Comparison of ENCODE assay signal across 8 cellular contexts in genomic region chr17:48610282-48611211, GRCh38. TPM values are rescaled to one million over a fixed set of nuclear protein-coding genes. Genes with fewer than 3 reads are reported as not detected.
DNase-seq lines count a peak whose midpoint lies in the region; ATAC-seq, FAIRE-seq and TF ChIP-seq lines count a peak whose summit lies in the region.

Gene HOXB7, minus strand, starts transcription at chr17:48611017. Its CDS starts 99 bp downstream, at chr17:48610918.

- POLR2A ChIA-PET in GM12878 (lab: Charles Lee), result interaction anchor here (0.6 to 1.7 kb wide), 3 partner anchors 13 to 121 kb away, joined by 5 to 6 read pairs (median 5); no protein-coding TSS in a partner anchor

- no peaks in the 10 kb centered on the region for H3K79me2 ChIP-seq in GM12878 (ENCODE audit: control insufficient read depth, insufficient read depth, low read length)

- H3K4me1 ChIP-seq in GM12878 (ENCODE audit: control insufficient read depth, insufficient read depth, low read length), result peaks cover 11% of the 10 kb centered on the region

- no peaks in the 10 kb centered on the region for H4K20me1 ChIP-seq in GM12878 (ENCODE audit: control insufficient read depth, insufficient read depth)

- in situ Hi-C loops in GM12878 (cut with MboI), result no loop called here

- TSS peak; percentile 88 for BruUV-seq in GM12878 (replicated peaks; lab: Mats Ljungman, UMichigan)

- H3K9me3 ChIP-seq in SK-N-MC (ENCODE audit: low read depth, low read length) (no peaks in the 10 kb centered on the region), GM12878 (replicated peaks; ENCODE audit: control insufficient read depth, insufficient read depth, low read length) (no peaks in the 10 kb centered on the region)

- TF ChIP-seq RAD21 in GM12878 (IDR thresholded peaks at IDR 0.05; ENCODE audit: insufficient read depth, low read depth, low read length), result no peak

- SMC1A ChIA-PET in GM12878 (lab: Charles Lee; ENCODE audit: uncharacterized antibody, unreplicated experiment), result interaction anchor here (0.8 to 1.1 kb wide), 3 partner anchors 22 to 585 kb away, joined by 3 read pairs; no protein-coding TSS in a partner anchor

- peaks cover 6 to 13% of the 10 kb centered on the region in 2 experiments; a peak in 3 of 4 replicates for H3K27me3 ChIP-seq in GM12878 (replicated peaks in 1 of 2; ENCODE audit: control insufficient read depth in 2 of 2, insufficient read depth in 2 of 2, low read length in 1 of 2)

- DNase-seq in DMS153 treated with DMSO at 0.1 percent for 48 hours (lab: John Stamatoyannopoulos, UW; ENCODE audit: unreplicated experiment), result peak; percentile 73
- DNase-seq in HT1080 (ENCODE audit: low read depth), result peak; percentile 65
- DNase-seq in SK-N-MC (ENCODE audit: low read depth, low spot score), result no peak
- no peak for DNase-seq in GM12878 (ENCODE audit: low read depth, low spot score)
- DNase-seq in left kidney (ENCODE audit: low read depth, low spot score), result peak; percentile 95
- peak; percentile 38 to 62 for DNase-seq in stimulated activated CD4-positive, alpha-beta T cell treated with anti-CD3 and anti-CD28 coated beads, Interleukin-4, amount 100 ng/mL, for 4 hours
- DNase-seq in SK-N-DZ (ENCODE audit: low spot score), result no peak

- H3K9ac ChIP-seq in SK-N-MC (ENCODE audit: insufficient read length), result peak within 1 kb of the TSS; percentile 85
- peak within 1 kb of the TSS; percentile 76 for H3K9ac ChIP-seq in GM12878 (ENCODE audit: control insufficient read depth, insufficient read depth, low read length)

- 0 out of 2 replicates have a peak, but pooled peaks cover 11% of the 10 kb centered on the region for H3K36me3 ChIP-seq in SK-N-MC (ENCODE audit: insufficient read depth, low read length)
- H3K36me3 ChIP-seq in GM12878 (ENCODE audit: control insufficient read depth in 2 of 2, insufficient read depth in 2 of 2, low read length in 1 of 2), result no peaks in the 10 kb centered on the region; a peak in 1 of 4 replicates

- H2AFZ ChIP-seq in GM12878 (ENCODE audit: control insufficient read depth, low read depth, low read length), result peak within 1 kb of the TSS; percentile 96

- peak; percentile 82 for FAIRE-seq in GM12878 (lab: Jason Lieb, UNC)

- TF ChIP-seq CTCF in GM12878 (IDR thresholded peaks at IDR 0.05 in 2 of 3, conservative IDR thresholded peaks at IDR 0.05 in 1 of 3; ENCODE audit: control insufficient read depth in 2 of 3, extremely low read depth in 1 of 3, insufficient read depth in 1 of 3, low read depth in 3 of 3, low read length in 3 of 3), result no peak

- TF ChIP-seq POLR2A in GM12878 (IDR thresholded peaks at IDR 0.05; ENCODE audit: low read depth, low read length), result peak; percentile 68; the same call in 1 of the 2 replicates

- H3K4me3 ChIP-seq in SK-N-MC (peak within 1 kb of the TSS; percentile 84), GM12878 (peak within 1 kb of the TSS; percentile 86)

- CTCF ChIA-PET in GM12878 (lab: Yijun Ruan, JAX), result interaction anchor here (0.6 to 1.8 kb wide), 9 partner anchors 8 to 583 kb away, joined by 3 to 8 read pairs (median 5); no protein-coding TSS in a partner anchor

- TF ChIP-seq EP300 in GM12878 (IDR thresholded peaks at IDR 0.05; ENCODE audit: borderline replicate concordance in 1 of 2, control insufficient read depth in 1 of 2, low read depth in 2 of 2, low read length in 2 of 2), result no peak

- ATAC-seq in GM12878 (peak; percentile 77), GM21529 (IDR thresholded peaks at IDR 0.05; ENCODE audit: unreplicated experiment) (no peak)

- RAD21 ChIA-PET in GM12878 (lab: Charles Lee; ENCODE audit: unreplicated experiment), result interaction anchor here (0.9 to 1.7 kb wide), 5 partner anchors 13 to 530 kb away, joined by 3 to 4 read pairs (median 3); partner anchors contain the start of gene HOXB5

- 2% methylated on average over 77 of the region's 79 CpGs for WGBS in GM12878 (ENCODE audit: insufficient coverage, insufficient replicate concordance, low lambda C conversion rate, missing lambda C conversion rate)

- H3K27ac ChIP-seq in SK-N-MC (peak within 1 kb of the TSS; percentile 90), GM12878 (ENCODE audit: control insufficient read depth, insufficient read depth) (peak within 1 kb of the TSS; percentile 1)

- intact Hi-C loops in GM12878 (cut with micrococcal nuclease; ENCODE audit: unreplicated experiment), result no loop called here

- H3K4me2 ChIP-seq in GM12878 (ENCODE audit: control insufficient read depth, insufficient read depth), result peak within 1 kb of the TSS; percentile 91

TF ChIP-seq in GM12878, 131 proteins besides CTCF, POLR2A, EP300 and RAD21 (continues in another document):
- TF ChIP-seq MEF2B (IDR thresholded peaks at IDR 0.05; ENCODE audit: partially characterized antibody, poor library complexity, severe bottlenecking) (peak; percentile 75), RELA (IDR thresholded peaks at IDR 0.05; ENCODE audit: borderline replicate concordance, partially characterized antibody) (peak; percentile 54), MTA3 (IDR thresholded peaks at IDR 0.05; ENCODE audit: borderline replicate concordance, low read length) (0 out of 2 replicates have a peak, but pooled peaks have one; percentile 23), NR2F1 (conservative IDR thresholded peaks at IDR 0.05) (no peak), ZBTB40 (IDR thresholded peaks at IDR 0.05; ENCODE audit: borderline replicate concordance) (peak; percentile 49; the same call in 1 of the 2 replicates), CHD2 (IDR thresholded peaks at IDR 0.05; ENCODE audit: borderline replicate concordance, low read depth, low read length) (0 out of 2 replicates have a peak, but pooled peaks have one; percentile 23), CHD4 (IDR thresholded peaks at IDR 0.05) (no peak), RFX5 (IDR thresholded peaks at IDR 0.05; ENCODE audit: low read depth, low read length) (no peak)
- TF ChIP-seq, protein P1, sequence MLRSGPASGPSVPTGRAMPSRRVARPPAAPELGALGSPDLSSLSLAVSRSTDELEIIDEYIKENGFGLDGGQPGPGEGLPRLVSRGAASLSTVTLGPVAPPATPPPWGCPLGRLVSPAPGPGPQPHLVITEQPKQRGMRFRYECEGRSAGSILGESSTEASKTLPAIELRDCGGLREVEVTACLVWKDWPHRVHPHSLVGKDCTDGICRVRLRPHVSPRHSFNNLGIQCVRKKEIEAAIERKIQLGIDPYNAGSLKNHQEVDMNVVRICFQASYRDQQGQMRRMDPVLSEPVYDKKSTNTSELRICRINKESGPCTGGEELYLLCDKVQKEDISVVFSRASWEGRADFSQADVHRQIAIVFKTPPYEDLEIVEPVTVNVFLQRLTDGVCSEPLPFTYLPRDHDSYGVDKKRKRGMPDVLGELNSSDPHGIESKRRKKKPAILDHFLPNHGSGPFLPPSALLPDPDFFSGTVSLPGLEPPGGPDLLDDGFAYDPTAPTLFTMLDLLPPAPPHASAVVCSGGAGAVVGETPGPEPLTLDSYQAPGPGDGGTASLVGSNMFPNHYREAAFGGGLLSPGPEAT (IDR thresholded peaks at IDR 0.05; ENCODE audit: low read depth), result peak; percentile 63

RNA-seq across cellular contexts. Expression of gene HOXB7, which starts in this region (rescaled TPM):
- total RNA-seq in HT1080 (2014; rRNA removed; shearing (Covaris generic)), result 12.3 and 17.8 TPM in 2 replicates
- 17.1 and 18.8 TPM in 2 replicates for polyA plus RNA-seq in HT1080 (2015; cell fraction: cytosol; rRNA removed)
- 10.0 and 10.2 TPM in 2 replicates for polyA plus RNA-seq in HT1080 (2015; cell fraction: nucleus; rRNA removed)
- 0.98 and 1.3 TPM in 2 replicates for total RNA-seq in GM12878 (2013; cell fraction: nucleolus; rRNA removed)
- total RNA-seq in GM12878 (2014; rRNA removed) (3.2 and 4.2 TPM in 2 replicates), GM12878 (2014; rRNA removed; fragmentation: Illumina TruSeq; extraction: Trizol) (3.6 and 5.8 TPM in 2 replicates), GM12878 (2021) (4.0 and 4.5 TPM in 2 replicates)
- polyA plus RNA-seq in GM12878 (2011; ENCODE audit: low read depth), result 2.3 TPM
- polyA plus RNA-seq in GM12878 (2011; rRNA removed) (7.4 and 8.3 TPM in 2 replicates), GM12878 (2014; fragmentation: Illumina TruSeq; extraction: Trizol) (1.3 and 3.7 TPM in 2 replicates), GM12878 (2014; fragmentation: Nextera tagmentation; extraction: Ambion mirVana) (1 to 10 TPM; 2.8 to 3.4 TPM), GM12878 (2014; rRNA removed) (5.1 and 7.0 TPM in 2 replicates), GM12878 (2016; fragmentation: Nextera tagmentation; extraction: Ambion mirVana) (1 to 10 TPM; 4.3 to 4.8 TPM)
- 6.8 and 8.1 TPM in 2 replicates for polyA plus RNA-seq in GM12878 (2011; cell fraction: cytosol; rRNA removed)
- polyA plus RNA-seq in GM12878 (2011; cell fraction: nucleus; rRNA removed), result 2.5 and 4.1 TPM in 2 replicates
- polyA plus RNA-seq in GM12878 (2012), result 3.9 and 4.1 TPM in 2 replicates
- 1.6 and 2.8 TPM in 2 replicates for polyA minus RNA-seq in GM12878 (2011; rRNA and poly(A)+ RNA removed)
- polyA minus RNA-seq in GM12878 (2011; cell fraction: cytosol; rRNA and poly(A)+ RNA removed), result 1.7 and 2.2 TPM in 2 replicates
- polyA minus RNA-seq in GM12878 (2011; cell fraction: nucleus; rRNA and poly(A)+ RNA removed), result 0.97 and 1.2 TPM in 2 replicates
- polyA plus RNA-seq in SK-N-DZ (2014; cell fraction: cytosol; rRNA removed), result not detected in 2 replicates
- polyA plus RNA-seq in SK-N-DZ (2014; cell fraction: nucleus; rRNA removed), result not detected in 2 replicates

Comparison
In these comparisons a context has a peak if more than half of its experiments do, and no peak if none do; other contexts are left out.
1. DNase-seq: peak in DMS153 treated with DMSO at 0.1 percent for 48 hours (single experiment), HT1080 (single experiment), left kidney (single experiment) and stimulated activated CD4-positive, alpha-beta T cell treated with anti-CD3 and anti-CD28 coated beads, Interleukin-4, amount 100 ng/mL, for 4 hours (2 of 2); none in SK-N-MC (single experiment), GM12878 (single experiment) and SK-N-DZ (single experiment).